ENCODE assay signal across 2 cellular contexts in genomic region chr21:42745511-42746239, GRCh38.
A peak's percentile ranks its signal among the peaks of the same experiment; 100 is the strongest.
TF ChIP-seq lines count a peak whose summit lies in the region.

No MANE protein-coding gene starts in this region.

TF ChIP-seq in HEK293, 187 proteins besides CTCF, POLR2A, EP300 and RAD21 (continued from another document):
- peak; percentile 98 for TF ChIP-seq EGR2 (tag by site-specific recombination; IDR thresholded peaks at IDR 0.05; ENCODE audit: low read depth)
- no peak for TF ChIP-seq ZNF610 (tag by site-specific recombination; IDR thresholded peaks at IDR 0.05; ENCODE audit: borderline replicate concordance)
- TF ChIP-seq HOXD13 (CRISPR knock-in tag; IDR thresholded peaks at IDR 0.05; ENCODE audit: borderline replicate concordance): no peak
- no peak for TF ChIP-seq ZNF10 (tag by site-specific recombination; IDR thresholded peaks at IDR 0.05)
- TF ChIP-seq ZSCAN18 (tag by site-specific recombination; IDR thresholded peaks at IDR 0.05): no peak
- TF ChIP-seq ZFHX2 (tag by site-specific recombination; conservative IDR thresholded peaks at IDR 0.05): peak; percentile 93

TF ChIP-seq in H1, 55 proteins besides CTCF, POLR2A, EP300 and RAD21:
- TF ChIP-seq MAFK (IDR thresholded peaks at IDR 0.05; ENCODE audit: low read depth, low read length): no peak
- no peak for TF ChIP-seq USF2 (IDR thresholded peaks at IDR 0.05; ENCODE audit: low read length)
- no peak for TF ChIP-seq CHD7 (IDR thresholded peaks at IDR 0.05; ENCODE audit: insufficient replicate concordance, low read length)
- no peak for TF ChIP-seq TEAD4 (IDR thresholded peaks at IDR 0.05; ENCODE audit: low read depth, low read length)
- no peak for TF ChIP-seq SRF (IDR thresholded peaks at IDR 0.05; ENCODE audit: low read depth, low read length)
- no peak for TF ChIP-seq SP4 (IDR thresholded peaks at IDR 0.05; ENCODE audit: low read length)
- no peak for TF ChIP-seq TBP (IDR thresholded peaks at IDR 0.05; ENCODE audit: low read depth, low read length)
- TF ChIP-seq CREB1 (IDR thresholded peaks at IDR 0.05): no peak
